8 cellular contexts compared by ENCODE assay signal in genomic region chr17:27609606-27610303, GRCh38. TPM values are rescaled to one million over a fixed set of nuclear protein-coding genes. Genes with fewer than 3 reads are reported as not detected.
DNase-seq lines count a peak whose midpoint lies in the region; ATAC-seq and TF ChIP-seq lines count a peak whose summit lies in the region.

No MANE protein-coding gene starts in this region.

- no peak overlapping the region for H3K27ac ChIP-seq in SU-DHL-6 (ENCODE audit: low read depth, low read length)
- H3K27ac ChIP-seq in gastroesophageal sphincter, result no peak overlapping the region

- ATAC-seq in gastroesophageal sphincter, result no peak
- ATAC-seq in HG02938 (IDR thresholded peaks at IDR 0.05; ENCODE audit: unreplicated experiment), result no peak

- no peaks in the 10 kb centered on the region for H3K79me2 ChIP-seq in SU-DHL-6 (ENCODE audit: insufficient read depth, low read length)

- H3K4me3 ChIP-seq in SU-DHL-6 (ENCODE audit: insufficient read depth, low read length, poor library complexity, severe bottlenecking) (no peak overlapping the region), gastroesophageal sphincter (no peak overlapping the region), retinal pigment epithelial cell (ENCODE audit: low read length) (no peak overlapping the region)

- peak; percentile 21 for TF ChIP-seq CTCF in GM20000 (IDR thresholded peaks at IDR 0.05; ENCODE audit: extremely low read depth, missing control alignments)
- TF ChIP-seq CTCF in SU-DHL-6 (IDR thresholded peaks at IDR 0.05; ENCODE audit: insufficient read depth, low read length, poor library complexity, severe bottlenecking), result peak; percentile 22
- TF ChIP-seq CTCF in gastroesophageal sphincter (IDR thresholded peaks at IDR 0.05), result peak in 3 of 4 experiments; percentile 13 to 40 (median 30)
- TF ChIP-seq CTCF in retinal pigment epithelial cell (conservative IDR thresholded peaks at IDR 0.05; ENCODE audit: low read depth, low read length), result peak; percentile 75

- no peaks in the 10 kb centered on the region for H3K9me2 ChIP-seq in SU-DHL-6 (replicated peaks; ENCODE audit: insufficient read depth, low read length)

- H2AFZ ChIP-seq in SU-DHL-6 (ENCODE audit: low read depth, low read length, severe bottlenecking), result no peak overlapping the region

- no peak overlapping the region for H3K4me2 ChIP-seq in SU-DHL-6 (ENCODE audit: low read depth, low read length, poor library complexity, severe bottlenecking)

- TF ChIP-seq POLR2A in gastroesophageal sphincter (IDR thresholded peaks at IDR 0.05), result no peak

- H3K36me3 ChIP-seq in SU-DHL-6 (ENCODE audit: low read length) (no peaks in the 10 kb centered on the region), gastroesophageal sphincter (peaks cover 0 to 96% of the 10 kb centered on the region in 2 donors)

- WGBS in gastroesophageal sphincter (ENCODE audit: low coverage in 1 of 2), 2 donors, result 53% methylated on average over 4 of the region's 11 CpGs; no CpG with 5 or more reads in 1 of the 2 donors

- H3K9me3 ChIP-seq in SU-DHL-6 (ENCODE audit: insufficient read depth, low read length) (no peaks in the 10 kb centered on the region), gastroesophageal sphincter (no peaks in the 10 kb centered on the region)

- no peaks in the 10 kb centered on the region for H3F3A ChIP-seq in SU-DHL-6 (ENCODE audit: insufficient read depth)

- H3K27me3 ChIP-seq in SU-DHL-6 (ENCODE audit: low read length) (no peaks in the 10 kb centered on the region), gastroesophageal sphincter (no peaks in the 10 kb centered on the region)

- TF ChIP-seq EP300 in gastroesophageal sphincter (IDR thresholded peaks at IDR 0.05), result no peak

- H3K4me1 ChIP-seq in gastroesophageal sphincter, result no peaks in the 10 kb centered on the region

- H4K20me1 ChIP-seq in SU-DHL-6 (ENCODE audit: low read depth, low read length), result no peaks in the 10 kb centered on the region

- no peak overlapping the region for H3K9ac ChIP-seq in SU-DHL-6 (ENCODE audit: low read length)

- DNase-seq in AG08396 (ENCODE audit: low spot score) (peak; percentile 76), GM20000 (ENCODE audit: low spot score) (peak; percentile 52), retinal pigment epithelial cell (ENCODE audit: low read depth) (no peak), NCI-H2029 (lab: John Stamatoyannopoulos, UW) (no peak)
- DNase-seq in effector CD4-positive, alpha-beta T cell, result no peak

RNA-seq across cellular contexts. Expression of gene LGALS9, which starts 21.2 kb away (rescaled TPM):
- 10 to 100 TPM in 3 of 4 donors, 1 to 10 TPM in 1; 8.7 to 62.0 (median 27.2) TPM for total RNA-seq in gastroesophageal sphincter

Comparison
In these comparisons a context has a peak if more than half of its experiments do, and no peak if none do; other contexts are left out.
1. DNase-seq: peak in AG08396 (single experiment) and GM20000 (single experiment); none in retinal pigment epithelial cell (single experiment), effector CD4-positive, alpha-beta T cell (single experiment) and NCI-H2029 (single experiment).
2. CTCF ChIP-seq: peak in every context shown above with its lines; median percentile 75 in retinal pigment epithelial cell; 30 in gastroesophageal sphincter; 22 in SU-DHL-6; 21 in GM20000.